Comparison of ENCODE assay signal across 24 cellular contexts in genomic region chr14:91545946-91546716, GRCh38. TPM values are rescaled to one million over a fixed set of nuclear protein-coding genes. Genes with fewer than 3 reads are reported as not detected.
DNase-seq lines count a peak whose midpoint lies in the region; TF ChIP-seq lines count a peak whose summit lies in the region.
"Had no signal": no experiment of that assay in that cellular context is flagged by ENCODE, and none has a peak within 500 bp of the region (broad histone marks: within the 10 kb centered on the region; RNA-seq: fewer than 3 reads in every experiment).

No MANE protein-coding gene starts in this region.

- H3K9ac ChIP-seq in mesenchymal stem cell (ENCODE audit: low read length): no peak overlapping the region

- H3K23ac ChIP-seq in mesenchymal stem cell (ENCODE audit: low read length in 2 of 2): no peak overlapping the region

- H3K4me1 Mint-ChIP-seq in activated naive CD8-positive, alpha-beta T cell treated with anti-CD3 and anti-CD28 coated beads for 36 hours: no peaks in the 10 kb centered on the region
- H3K4me1 Mint-ChIP-seq: activated naive CD8-positive, alpha-beta T cell treated with anti-CD3 and anti-CD28 coated beads, Interleukin-2, amount 10 ng/mL, durations not matched to agents 7 days and 5 days had no signal

- no peak overlapping the region for H2AFZ ChIP-seq in mesenchymal stem cell (ENCODE audit: low read depth, low read length)

- intact Hi-C loops in head of caudate nucleus (cut with DNase I): no loop called here

- no peak overlapping the region for H2BK12ac ChIP-seq in mesenchymal stem cell (ENCODE audit: low read length in 2 of 2)

- H3K4me1 ChIP-seq in mesenchymal stem cell (ENCODE audit: control insufficient read depth, insufficient read depth, low read depth, low read length): no peaks in the 10 kb centered on the region
- H3K4me1 ChIP-seq: body of pancreas, Caco-2, right atrium auricular region, upper lobe of right lung had no signal

- H2AK5ac ChIP-seq in mesenchymal stem cell (ENCODE audit: low read length, severe bottlenecking): no peak overlapping the region

- H3K36me3 ChIP-seq in WERI-Rb-1 (no peaks in the 10 kb centered on the region), mesenchymal stem cell (ENCODE audit: control insufficient read depth in 1 of 2, insufficient read depth in 2 of 2, low read depth in 1 of 2, low read length in 2 of 2) (no peaks in the 10 kb centered on the region)
- H3K36me3 ChIP-seq: MG63, right atrium auricular region, SJCRH30, upper lobe of right lung had no signal

- no peak overlapping the region for H3K4me2 ChIP-seq in mesenchymal stem cell (ENCODE audit: low read length, poor library complexity, severe bottlenecking)

- H3K27me3 ChIP-seq in WERI-Rb-1 (ENCODE audit: insufficient read depth, low read depth, severe bottlenecking): no peaks in the 10 kb centered on the region
- no peaks in the 10 kb centered on the region for H3K27me3 ChIP-seq in mesenchymal stem cell (ENCODE audit: control insufficient read depth in 1 of 2, insufficient read depth in 1 of 2, low read length in 2 of 2)
- H3K27me3 ChIP-seq: body of pancreas, MG63, right atrium auricular region, SJCRH30, upper lobe of right lung had no signal

- H4K8ac ChIP-seq in mesenchymal stem cell (ENCODE audit: low read length): no peak overlapping the region

- no peak overlapping the region for H3K27ac Mint-ChIP-seq in activated naive CD8-positive, alpha-beta T cell treated with anti-CD3 and anti-CD28 coated beads for 36 hours
- H3K27ac Mint-ChIP-seq: activated CD4-positive, alpha-beta T cell treated with anti-CD3 and anti-CD28 coated beads, Interleukin-2, amount 10 ng/mL, durations not matched to agents 24 days and 14 days; activated naive CD8-positive, alpha-beta T cell treated with anti-CD3 and anti-CD28 coated beads, Interleukin-2, amount 10 ng/mL, durations not matched to agents 7 days and 5 days; HFFc6 had no signal

- H3K9me3 ChIP-seq in WERI-Rb-1 (ENCODE audit: severe bottlenecking) (peaks cover 3% of the 10 kb centered on the region), mesenchymal stem cell (ENCODE audit: control insufficient read depth, low read length) (peaks cover 2% of the 10 kb centered on the region)
- H3K9me3 ChIP-seq: body of pancreas, MG63, SJCRH30 had no signal

- no peak overlapping the region for H3K4ac ChIP-seq in mesenchymal stem cell (ENCODE audit: low read depth in 1 of 2, low read length in 2 of 2)

- H3K4me3 Mint-ChIP-seq in activated naive CD8-positive, alpha-beta T cell treated with anti-CD3 and anti-CD28 coated beads for 36 hours: no peak overlapping the region
- H3K4me3 Mint-ChIP-seq: activated CD4-positive, alpha-beta T cell treated with anti-CD3 and anti-CD28 coated beads, Interleukin-2, amount 10 ng/mL, durations not matched to agents 24 days and 14 days; activated naive CD8-positive, alpha-beta T cell treated with anti-CD3 and anti-CD28 coated beads, Interleukin-2, amount 10 ng/mL, durations not matched to agents 7 days and 5 days; HFFc6 had no signal

- peak; percentile 24 for DNase-seq in DMS 273 (lab: John Stamatoyannopoulos, UW; ENCODE audit: unreplicated experiment)
- DNase-seq in DMS 273 treated with DMSO at 0.1 percent for 48 hours (lab: John Stamatoyannopoulos, UW): no peak
- DNase-seq in NCI-H2081 treated with DMSO at 0.1 percent for 48 hours (lab: John Stamatoyannopoulos, UW): peak; percentile 14
- peak; percentile 65 for DNase-seq in WERI-Rb-1
- DNase-seq in mesenchymal stem cell: no peak
- no peak for DNase-seq in head of caudate nucleus
- DNase-seq in middle frontal gyrus (ENCODE audit: extremely low spot score, low spot score): no peak
- no peak for DNase-seq in activated naive CD8-positive, alpha-beta T cell treated with anti-CD3 and anti-CD28 coated beads for 36 hours
- DNase-seq: 8988T; activated CD4-positive, alpha-beta T cell treated with anti-CD3 and anti-CD28 coated beads, Interleukin-2, amount 10 ng/mL, durations not matched to agents 24 days and 14 days; activated naive CD8-positive, alpha-beta T cell treated with anti-CD3 and anti-CD28 coated beads, Interleukin-2, amount 10 ng/mL, durations not matched to agents 7 days and 5 days; body of pancreas; Caco-2; GF-D8; HFFc6; MG63; NCI-H187; NCI-H526 treated with DMSO at 0.1 percent for 48 hours; nucleus accumbens; OCI-M1; T-helper 1 cell; upper lobe of right lung had no signal

- H3K36me3 Mint-ChIP-seq in activated naive CD8-positive, alpha-beta T cell treated with anti-CD3 and anti-CD28 coated beads for 36 hours: no peaks in the 10 kb centered on the region
- H3K36me3 Mint-ChIP-seq: activated naive CD8-positive, alpha-beta T cell treated with anti-CD3 and anti-CD28 coated beads, Interleukin-2, amount 10 ng/mL, durations not matched to agents 7 days and 5 days had no signal

- H2BK5ac ChIP-seq in mesenchymal stem cell (ENCODE audit: low read depth, low read length, poor library complexity, severe bottlenecking): no peak overlapping the region

- no peak for TF ChIP-seq CTCF in WERI-Rb-1 (IDR thresholded peaks at IDR 0.05; ENCODE audit: low read depth, low read length)

- no peak overlapping the region for H4K91ac ChIP-seq in mesenchymal stem cell (ENCODE audit: low read length)

- H3K18ac ChIP-seq in mesenchymal stem cell (ENCODE audit: low read depth in 1 of 2, low read length in 2 of 2): no peak overlapping the region

- WGBS in mesenchymal stem cell: 90% methylated on average over 4 of the region's 5 CpGs

- H2BK15ac ChIP-seq in mesenchymal stem cell (ENCODE audit: low read depth, poor library complexity, severe bottlenecking): no peak overlapping the region

- H2BK120ac ChIP-seq in mesenchymal stem cell (ENCODE audit: low read depth, low read length): peak overlapping the region; percentile 49

- H3K4me3 ChIP-seq in WERI-Rb-1 (ENCODE audit: low read depth, low read length) (no peak overlapping the region), mesenchymal stem cell (ENCODE audit: insufficient read depth in 1 of 2, low read depth in 1 of 2, low read length in 2 of 2) (no peak overlapping the region)
- H3K4me3 ChIP-seq: body of pancreas, MG63, right atrium auricular region, SJCRH30, upper lobe of right lung had no signal

- H3K14ac ChIP-seq in mesenchymal stem cell (ENCODE audit: low read length in 2 of 2): no peak overlapping the region

- H3K27me3 Mint-ChIP-seq in activated naive CD8-positive, alpha-beta T cell treated with anti-CD3 and anti-CD28 coated beads for 36 hours: peaks cover 5% of the 10 kb centered on the region

- H3K27ac ChIP-seq in WERI-Rb-1 (peak overlapping the region; percentile 52), mesenchymal stem cell (ENCODE audit: low read length, poor library complexity, severe bottlenecking) (no peak overlapping the region)
- H3K27ac ChIP-seq: body of pancreas, right atrium auricular region, SJCRH30, upper lobe of right lung had no signal

- H3K79me1 ChIP-seq in mesenchymal stem cell (replicated peaks; ENCODE audit: low read length, poor library complexity, severe bottlenecking): no peaks in the 10 kb centered on the region

- peaks cover 12% of the 10 kb centered on the region for H3K9me3 Mint-ChIP-seq in activated naive CD8-positive, alpha-beta T cell treated with anti-CD3 and anti-CD28 coated beads for 36 hours
- H3K9me3 Mint-ChIP-seq: HFFc6 had no signal

RNA-seq across cellular contexts. Expression of gene PPP4R3A, which starts 36.0 kb away (rescaled TPM):
- polyA plus RNA-seq in mesenchymal stem cell (2013, experiment 1 of 2): 42.2 TPM
- polyA plus RNA-seq in mesenchymal stem cell (2013, experiment 2 of 2): 39.7 TPM
- 100 to 1,000 TPM; 122 TPM for total RNA-seq in activated naive CD8-positive, alpha-beta T cell treated with anti-CD3 and anti-CD28 coated beads for 36 hours

Comparison
In these comparisons a context has a peak if more than half of its experiments do, and no peak if none do; other contexts are left out.
1. DNase-seq: peak in DMS 273 (single experiment), NCI-H2081 treated with DMSO at 0.1 percent for 48 hours (single experiment) and WERI-Rb-1 (single experiment); none in DMS 273 treated with DMSO at 0.1 percent for 48 hours (single experiment), mesenchymal stem cell (single experiment), head of caudate nucleus (0 of 42), middle frontal gyrus (single experiment) and activated naive CD8-positive, alpha-beta T cell treated with anti-CD3 and anti-CD28 coated beads for 36 hours (single experiment).